ENCODE assay signal across 22 cellular contexts in genomic region chr9:5695860-5696259, GRCh38.
DNase-seq lines count a peak whose midpoint lies in the region; ATAC-seq, FAIRE-seq and TF ChIP-seq lines count a peak whose summit lies in the region.
"Had no signal": no experiment of that assay in that cellular context is flagged by ENCODE, and none has a peak within 500 bp of the region (broad histone marks: within the 10 kb centered on the region; RNA-seq: fewer than 3 reads in every experiment).

No MANE protein-coding gene starts in this region.

- TF ChIP-seq CTCF in A549 (IDR thresholded peaks at IDR 0.05) (no peak), Caco-2 (IDR thresholded peaks at IDR 0.05; ENCODE audit: insufficient read depth in 1 of 2, low read depth in 1 of 2, low read length in 1 of 2, severe bottlenecking in 1 of 2, unreplicated experiment in 1 of 2) (no peak), HEK293 (tag by site-specific recombination; IDR thresholded peaks at IDR 0.05) (no peak), K562 (IDR thresholded peaks at IDR 0.05 in 2 of 3, conservative IDR thresholded peaks at IDR 0.05 in 1 of 3; ENCODE audit: insufficient read depth in 2 of 3, low read depth in 1 of 3, low read length in 3 of 3) (no peak), GM10266 (IDR thresholded peaks at IDR 0.05; ENCODE audit: control insufficient read depth, insufficient read depth, low read depth, missing control alignments) (no peak)

- in situ Hi-C loops in K562 (cut with MboI), result no loop called here

- FAIRE-seq in A549 (lab: Jason Lieb, UNC), result no peak
- FAIRE-seq in K562 (lab: Jason Lieb, UNC), result no peak
- FAIRE-seq: D721Med, GM12891, GM18507 had no signal

- no TSS peak for BruUV-seq in Caco-2 (replicated peaks; lab: Mats Ljungman, UMichigan)
- no TSS peak for BruUV-seq in K562 (replicated peaks; lab: Mats Ljungman, UMichigan)

- no peaks in the 10 kb centered on the region for H3K9me3 Mint-ChIP-seq in Caco-2 (ENCODE audit: unreplicated experiment)
- H3K9me3 Mint-ChIP-seq: CD8-positive, alpha-beta T cell had no signal

- no peak overlapping the region for H3K4me3 Mint-ChIP-seq in Caco-2 (ENCODE audit: unreplicated experiment)
- H3K4me3 Mint-ChIP-seq: B cell; CD8-positive, alpha-beta T cell had no signal

- 87% methylated on average over 2 of the region's 2 CpGs for WGBS in A549 (ENCODE audit: missing lambda C conversion rate)
- WGBS in K562 (ENCODE audit: insufficient coverage, low coverage, missing lambda C conversion rate), result 77% methylated on average over 2 of the region's 2 CpGs

- peak overlapping the region; percentile 57 for H3K27ac Mint-ChIP-seq in Caco-2 (ENCODE audit: unreplicated experiment)
- H3K27ac Mint-ChIP-seq: B cell; CD4-positive, CD25-positive, alpha-beta regulatory T cell; CD8-positive, alpha-beta T cell had no signal

- H3K9ac ChIP-seq in K562 (ENCODE audit: insufficient read depth in 1 of 2, low read depth in 2 of 2, low read length in 2 of 2), result no peak overlapping the region
- H3K9ac ChIP-seq: BLaER1, GM23248 had no signal

- H3K4me1 ChIP-seq in A549 (peaks cover 6% of the 10 kb centered on the region; the same call in 1 of the 3 replicates), Caco-2 (peaks cover 26% of the 10 kb centered on the region), HEK293 (ENCODE audit: control insufficient read depth, insufficient read depth, low read length) (peaks cover 8% of the 10 kb centered on the region; the same call in 1 of the 2 replicates), K562 (replicated peaks in 1 of 2; ENCODE audit: control insufficient read depth in 2 of 2, insufficient read depth in 2 of 2, low read length in 2 of 2) (no peaks in the 10 kb centered on the region)
- H3K4me1 ChIP-seq: BLaER1, HAP-1 had no signal

- H3K9me3 ChIP-seq in A549, result no peaks in the 10 kb centered on the region
- no peaks in the 10 kb centered on the region for H3K9me3 ChIP-seq in Caco-2
- no peaks in the 10 kb centered on the region for H3K9me3 ChIP-seq in HEK293 (ENCODE audit: control insufficient read depth, insufficient read depth, low read depth, low read length)
- H3K9me3 ChIP-seq in K562 (replicated peaks; ENCODE audit: control insufficient read depth, insufficient read depth, low read depth, low read length), result no peaks in the 10 kb centered on the region
- H3K9me3 ChIP-seq: BLaER1, HAP-1 had no signal

- H3K79me2 ChIP-seq in K562 (ENCODE audit: control insufficient read depth, insufficient read depth, low read length), result no peaks in the 10 kb centered on the region

- H3K4me2 ChIP-seq in A549 (no peak overlapping the region), K562 (ENCODE audit: insufficient read depth, low read length) (no peak overlapping the region)
- H3K4me2 ChIP-seq: BLaER1 had no signal

- no peak overlapping the region for H2AFZ ChIP-seq in K562 (ENCODE audit: low read depth, low read length)
- H2AFZ ChIP-seq: GM23248 had no signal

- TF ChIP-seq EP300 in A549 (IDR thresholded peaks at IDR 0.05) (no peak), K562 (IDR thresholded peaks at IDR 0.05; ENCODE audit: low read length) (no peak)

- intact Hi-C loops in Caco-2 (cut with micrococcal nuclease; ENCODE audit: unreplicated experiment), result no loop called here
- intact Hi-C loops in K562 (cut with micrococcal nuclease), result loop anchor here (5.0 kb wide), 1 partner anchor 64 kb away; no protein-coding TSS in a partner anchor

- peaks cover 8% of the 10 kb centered on the region for H3K36me3 Mint-ChIP-seq in Caco-2 (ENCODE audit: insufficient read depth, unreplicated experiment)

- TF ChIP-seq POLR2A in A549 (IDR thresholded peaks at IDR 0.05; ENCODE audit: low read length), result no peak
- no peak for TF ChIP-seq POLR2A in K562 (conservative IDR thresholded peaks at IDR 0.05)

- POLR2A ChIA-PET in A549 (lab: Yijun Ruan, JAX) (no interaction called here), Caco-2 (lab: Charles Lee) (no interaction called here), HEK293 (lab: Yijun Ruan, JAX) (interaction anchor here (0.9 kb wide), 1 partner anchor 903 kb away, joined by 3 read pairs; the partner anchor contains the start of gene RCL1), K562 (lab: Yijun Ruan, JAX) (no interaction called here)

- H3K4me3 ChIP-seq in A549 (no peak overlapping the region), Caco-2 (ENCODE audit: low read depth, low read length) (no peak overlapping the region), HEK293 (ENCODE audit: low read depth, low read length) (no peak overlapping the region), K562 (no peak overlapping the region)
- H3K4me3 ChIP-seq: BLaER1, GM23248, HAP-1 had no signal

- DNase-seq in A549 (ENCODE audit: low read depth in 1 of 2, low spot score in 1 of 2), result no peak
- no peak for DNase-seq in Caco-2
- no peak for DNase-seq in K562 (ENCODE audit: extremely low read depth in 1 of 4, low spot score in 3 of 4)
- no peak for DNase-seq in NCI-H510A (lab: John Stamatoyannopoulos, UW)
- DNase-seq in GM10266 (ENCODE audit: extremely low spot score), result no peak
- DNase-seq: CD4-positive, CD25-positive, alpha-beta regulatory T cell; CD8-positive, alpha-beta T cell; DMS 273 treated with DMSO at 0.1 percent for 48 hours; DMS79; EL; GDM1; GM23248 had no signal

- no peaks in the 10 kb centered on the region for H3K9me1 ChIP-seq in K562 (ENCODE audit: control insufficient read depth, insufficient read depth, low read length)

- CTCF ChIA-PET in A549 (lab: Yijun Ruan, JAX) (interaction anchor here (1.1 kb wide), 1 partner anchor 13 kb away, joined by 3 read pairs; no protein-coding TSS in a partner anchor), Caco-2 (lab: Charles Lee) (no interaction called here), HEK293 (lab: Yijun Ruan, JAX) (interaction anchor here (1.1 to 1.4 kb wide), 2 partner anchors 8 to 20 kb away, joined by 3 read pairs; no protein-coding TSS in a partner anchor), K562 (lab: Yijun Ruan, JAX; ENCODE audit: low intra/inter-chr PET ratio) (no interaction called here)

- H3K27ac ChIP-seq in A549, result no peak overlapping the region
- H3K27ac ChIP-seq in HEK293 (ENCODE audit: extremely low read depth, low read depth, low read length), result no peak overlapping the region
- no peak overlapping the region for H3K27ac ChIP-seq in K562 (ENCODE audit: extremely low read depth, low read depth, low read length)
- H3K27ac ChIP-seq: BLaER1, C4-2B, GM23248 had no signal

- TF ChIP-seq RAD21 in A549 (conservative IDR thresholded peaks at IDR 0.05 in 1 of 2, IDR thresholded peaks at IDR 0.05 in 1 of 2) (no peak), K562 (CRISPR knock-in tag; conservative IDR thresholded peaks at IDR 0.05 in 1 of 2, IDR thresholded peaks at IDR 0.05 in 1 of 2) (no peak)

- peaks cover 19% of the 10 kb centered on the region for H3K4me1 Mint-ChIP-seq in Caco-2 (ENCODE audit: low read depth, unreplicated experiment)

- H4K20me1 ChIP-seq in K562 (replicated peaks; ENCODE audit: control insufficient read depth, insufficient read depth, low read length), result no peaks in the 10 kb centered on the region

- H3K36me3 ChIP-seq in Caco-2 (ENCODE audit: control insufficient read depth, insufficient read depth, low read length), result no peaks in the 10 kb centered on the region
- H3K36me3 ChIP-seq in HEK293 (ENCODE audit: control insufficient read depth in 2 of 2, insufficient read depth in 1 of 2, low read length in 2 of 2), result no peaks in the 10 kb centered on the region
- H3K36me3 ChIP-seq in K562 (ENCODE audit: control insufficient read depth, insufficient read depth, low read length), result no peaks in the 10 kb centered on the region
- H3K36me3 ChIP-seq: HAP-1 had no signal

- H3K27me3 Mint-ChIP-seq in Caco-2 (ENCODE audit: insufficient read depth, unreplicated experiment), result no peaks in the 10 kb centered on the region
- H3K27me3 Mint-ChIP-seq: B cell; CD4-positive, CD25-positive, alpha-beta regulatory T cell had no signal

- ATAC-seq in A549 (no peak), K562 (no peak), GM19467 (IDR thresholded peaks at IDR 0.05; ENCODE audit: unreplicated experiment) (no peak), HG02763 (IDR thresholded peaks at IDR 0.05; ENCODE audit: unreplicated experiment) (no peak)
- ATAC-seq: CD8-positive, alpha-beta T cell had no signal

- H3K27me3 ChIP-seq in Caco-2 (replicated peaks; ENCODE audit: control insufficient read depth, insufficient read depth, low read length) (no peaks in the 10 kb centered on the region), K562 (ENCODE audit: control insufficient read depth in 2 of 2, insufficient read depth in 2 of 2, low read length in 2 of 2) (no peaks in the 10 kb centered on the region)
- H3K27me3 ChIP-seq: BLaER1 had no signal

TF ChIP-seq in A549, 52 proteins besides CTCF, POLR2A, EP300 and RAD21:
- peak; percentile 63 for TF ChIP-seq MAFK (IDR thresholded peaks at IDR 0.05; ENCODE audit: partially characterized antibody)
- TF ChIP-seq RFX5 (IDR thresholded peaks at IDR 0.05), result no peak

TF ChIP-seq in HEK293, 187 proteins besides CTCF, POLR2A, EP300 and RAD21:
- TF ChIP-seq ZFP41 (tag by site-specific recombination; IDR thresholded peaks at IDR 0.05; ENCODE audit: borderline replicate concordance) (no peak), HOXC10 (CRISPR knock-in tag; IDR thresholded peaks at IDR 0.05) (no peak), GLIS1 (tag by site-specific recombination; IDR thresholded peaks at IDR 0.05) (0 out of 2 replicates have a peak, but pooled peaks have one; percentile 15), ZNF843 (tag by site-specific recombination; IDR thresholded peaks at IDR 0.05) (no peak), ZNF155 (tag by site-specific recombination; IDR thresholded peaks at IDR 0.05) (no peak)

TF ChIP-seq in K562, 482 proteins besides CTCF, POLR2A, EP300 and RAD21:
- TF ChIP-seq ZNF347 (CRISPR knock-in tag; IDR thresholded peaks at IDR 0.05; ENCODE audit: low read depth) (no peak), MAFF (IDR thresholded peaks at IDR 0.05; ENCODE audit: low read length) (peak; percentile 9; the same call in 1 of the 2 replicates), ZNF551 (CRISPR knock-in tag; IDR thresholded peaks at IDR 0.05) (no peak), ZNF316 (IDR thresholded peaks at IDR 0.05) (peak; percentile 73), HNRNPH1 (optimal IDR thresholded peaks at IDR 0.05; ENCODE audit: low read depth, low read length) (no peak), C11orf30 (IDR thresholded peaks at IDR 0.05; ENCODE audit: low read depth) (peak; percentile 43; the same call in 1 of the 2 replicates), ILK (tag; IDR thresholded peaks at IDR 0.05; ENCODE audit: borderline replicate concordance, low read depth) (no peak)

Comparison
In these comparisons a context has a peak if more than half of its experiments do, and no peak if none do; other contexts are left out.
1. CTCF ChIA-PET loops: an anchor here in A549 (1.1 kb wide) and HEK293 (1.1 to 1.4 kb wide); none called in Caco-2 and K562.